24 cellular contexts compared by ENCODE assay signal in the genomic region with DNA sequence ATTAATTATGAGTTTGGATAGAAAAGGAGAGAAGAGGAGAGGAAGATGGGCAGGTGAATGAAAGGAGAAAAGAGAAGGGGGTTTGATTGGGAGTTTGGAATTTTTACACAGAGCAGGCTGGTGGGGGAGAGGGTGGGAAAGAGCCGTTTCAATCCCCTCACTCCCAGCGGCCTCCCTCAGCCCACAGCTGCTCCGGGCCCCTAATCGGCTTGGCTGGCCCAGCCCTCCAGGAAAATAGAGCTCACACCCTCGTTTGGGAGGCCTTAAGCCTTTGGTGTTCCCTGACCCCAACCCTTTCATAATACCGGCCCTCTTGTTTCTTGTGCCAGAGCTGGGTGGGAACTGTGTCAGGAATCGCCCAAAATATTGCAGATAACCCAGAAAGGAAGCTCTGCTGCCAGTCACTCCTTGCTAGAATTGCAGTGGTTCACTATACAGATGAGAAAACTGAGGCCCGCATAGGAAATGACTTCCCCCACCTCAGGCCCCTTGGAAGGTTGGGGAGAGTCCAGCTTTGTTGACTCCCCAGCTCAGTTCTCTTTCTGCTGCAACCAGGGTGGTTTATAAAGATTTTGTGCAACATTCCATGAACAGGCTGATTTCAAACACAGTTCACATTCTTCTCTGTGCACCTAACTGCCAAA. TPM values are rescaled to one million over a fixed set of nuclear protein-coding genes. Genes with fewer than 3 reads are reported as not detected.
DNase-seq lines count a peak whose midpoint lies in the region; ATAC-seq and TF ChIP-seq lines count a peak whose summit lies in the region.
"Had no signal": no experiment of that assay in that cellular context is flagged by ENCODE, and none has a peak within 500 bp of the region (broad histone marks: within the 10 kb centered on the region; RNA-seq: fewer than 3 reads in every experiment).

No MANE protein-coding gene starts in this region.

- intact Hi-C loops in activated CD4-positive, alpha-beta T cell treated with anti-CD3 and anti-CD28 coated beads, Interleukin-2, amount 10 ng/mL, durations not matched to agents 24 days and 14 days (cut with micrococcal nuclease), result no loop called here

- H4K8ac ChIP-seq in neuronal stem cell (ENCODE audit: low read depth, low read length), result no peak overlapping the region

- no peak overlapping the region for H3K18ac ChIP-seq in neuronal stem cell (ENCODE audit: low read length)

- H3K4me3 ChIP-seq in neuronal stem cell (ENCODE audit: low read length in 2 of 2), result no peak overlapping the region
- H3K4me3 ChIP-seq: BLaER1, GM12878 had no signal

- H2AFZ ChIP-seq in neuronal stem cell (ENCODE audit: low read length), result no peak overlapping the region

- H2BK120ac ChIP-seq in neuronal stem cell (ENCODE audit: low read depth, low read length), result no peak overlapping the region

- H3K9ac ChIP-seq in neuronal stem cell (ENCODE audit: low read depth, low read length, poor library complexity), result no peak overlapping the region
- H3K9ac ChIP-seq: BLaER1 had no signal

- H3K4ac ChIP-seq in neuronal stem cell (ENCODE audit: low read length), result no peak overlapping the region

- peak; percentile 53 for DNase-seq in activated CD4-positive, alpha-beta T cell treated with anti-CD3 and anti-CD28 coated beads, Interleukin-2, amount 10 ng/mL, durations not matched to agents 24 days and 14 days
- DNase-seq in activated CD4-positive, alpha-beta T cell treated with anti-CD3 and anti-CD28 coated beads, Interleukin-2, amount 50 U/mL, for 1 hour, result no peak
- DNase-seq in neuronal stem cell (ENCODE audit: low spot score), result no peak
- no peak for DNase-seq in GM19238 (ENCODE audit: insufficient read length, low spot score)
- DNase-seq in activated CD8-positive, alpha-beta memory T cell treated with anti-CD3 and anti-CD28 coated beads, Interleukin-2, amount 50 U/mL, for 48 hours, result no peak
- DNase-seq in left lobe of liver (ENCODE audit: low spot score), result no peak
- DNase-seq: 8988T; Calu3; CD4-positive, alpha-beta memory T cell; DMS 273 treated with DMSO at 0.1 percent for 48 hours; DMS53; DND-41; EL; HFFc6 had no signal

- H2BK15ac ChIP-seq in neuronal stem cell (ENCODE audit: low read length), result no peak overlapping the region

- no peak overlapping the region for H3K27ac Mint-ChIP-seq in activated CD4-positive, alpha-beta T cell treated with anti-CD3 and anti-CD28 coated beads, Interleukin-2, amount 10 ng/mL, durations not matched to agents 24 days and 14 days
- H3K27ac Mint-ChIP-seq in brain, result peak overlapping the region in 1 of 5 experiments; percentile 6
- H3K27ac Mint-ChIP-seq: CD14-positive monocyte, HFFc6 had no signal

- no peak overlapping the region for H3K23ac ChIP-seq in neuronal stem cell (ENCODE audit: low read depth, low read length, poor library complexity)

- peak overlapping the region; percentile 44 for H3K4me2 ChIP-seq in neuronal stem cell (ENCODE audit: insufficient read depth, low read length, poor library complexity, severe bottlenecking)
- H3K4me2 ChIP-seq: BLaER1 had no signal

- H2AK5ac ChIP-seq in neuronal stem cell (ENCODE audit: low read depth, low read length), result no peak overlapping the region

- H2BK12ac ChIP-seq in neuronal stem cell (ENCODE audit: low read length), result no peak overlapping the region

- peaks cover 0 to 88% (median 10%) of the 10 kb centered on the region in 3 experiments for H3K27me3 ChIP-seq in neuronal stem cell (ENCODE audit: control insufficient read depth in 3 of 3, insufficient read depth in 3 of 3, low read depth in 1 of 3, low read length in 3 of 3)

- no peaks in the 10 kb centered on the region for H3K4me1 Mint-ChIP-seq in activated CD4-positive, alpha-beta T cell treated with anti-CD3 and anti-CD28 coated beads, Interleukin-2, amount 10 ng/mL, durations not matched to agents 24 days and 14 days
- H3K4me1 Mint-ChIP-seq in brain, result peaks cover 34% of the 10 kb centered on the region

- H3K27ac ChIP-seq in neuronal stem cell (replicated peaks; ENCODE audit: low read length), result peak overlapping the region; percentile 84
- H3K27ac ChIP-seq: BLaER1, HL-60 had no signal

- H3K9me3 Mint-ChIP-seq in activated CD4-positive, alpha-beta T cell treated with anti-CD3 and anti-CD28 coated beads, Interleukin-2, amount 10 ng/mL, durations not matched to agents 24 days and 14 days, result no peaks in the 10 kb centered on the region
- peaks cover 0 to 8% (median 0%) of the 10 kb centered on the region in 5 experiments for H3K9me3 Mint-ChIP-seq in brain
- H3K9me3 Mint-ChIP-seq: HFFc6 had no signal

- WGBS in neuronal stem cell (ENCODE audit: extremely low coverage in 2 of 2, insufficient read length in 2 of 2, insufficient replicate concordance in 1 of 2), 2 donors, result no CpG with 5 or more reads among the region's 8 CpGs

- H3K4me1 ChIP-seq in neuronal stem cell (ENCODE audit: control insufficient read depth in 2 of 2, insufficient read depth in 1 of 2, low read depth in 1 of 2, low read length in 2 of 2), result peaks cover 0 to 40% of the 10 kb centered on the region in 2 donors

- no peaks in the 10 kb centered on the region for H3K36me3 ChIP-seq in neuronal stem cell (replicated peaks in 1 of 2; ENCODE audit: control insufficient read depth in 2 of 2, insufficient read depth in 2 of 2, low read length in 2 of 2)
- H3K36me3 ChIP-seq: BLaER1 had no signal

- no peak overlapping the region for H3K14ac ChIP-seq in neuronal stem cell (ENCODE audit: low read length)

- no peak overlapping the region for H3K4me3 Mint-ChIP-seq in activated CD4-positive, alpha-beta T cell treated with anti-CD3 and anti-CD28 coated beads, Interleukin-2, amount 10 ng/mL, durations not matched to agents 24 days and 14 days
- H3K4me3 Mint-ChIP-seq in brain, result peak overlapping the region in 3 of 5 experiments; percentile 7 to 57 (median 12)
- H3K4me3 Mint-ChIP-seq: CD14-positive monocyte; CD4-positive, alpha-beta memory T cell; HFFc6 had no signal

- no peak for TF ChIP-seq CTCF in brain (conservative IDR thresholded peaks at IDR 0.05)

- H2BK5ac ChIP-seq in neuronal stem cell (ENCODE audit: low read length), result no peak overlapping the region

- peaks cover 45% of the 10 kb centered on the region for H3K27me3 Mint-ChIP-seq in activated CD4-positive, alpha-beta T cell treated with anti-CD3 and anti-CD28 coated beads, Interleukin-2, amount 10 ng/mL, durations not matched to agents 24 days and 14 days
- peaks cover 35% of the 10 kb centered on the region for H3K27me3 Mint-ChIP-seq in brain

- H4K91ac ChIP-seq in neuronal stem cell (ENCODE audit: low read depth, low read length, poor library complexity), result no peak overlapping the region

- no peak for ATAC-seq in left lobe of liver
- ATAC-seq: GM12878, HCT116 had no signal

- no peaks in the 10 kb centered on the region for H3K79me1 ChIP-seq in neuronal stem cell (ENCODE audit: low read depth, low read length)

- no peaks in the 10 kb centered on the region for H3K9me3 ChIP-seq in neuronal stem cell (replicated peaks in 1 of 2; ENCODE audit: control insufficient read depth in 2 of 2, insufficient read depth in 1 of 2, low read depth in 1 of 2, low read length in 2 of 2)
- H3K9me3 ChIP-seq: BLaER1 had no signal

- no peaks in the 10 kb centered on the region for H3K36me3 Mint-ChIP-seq in activated CD4-positive, alpha-beta T cell treated with anti-CD3 and anti-CD28 coated beads, Interleukin-2, amount 10 ng/mL, durations not matched to agents 24 days and 14 days (ENCODE audit: low read depth)
- H3K36me3 Mint-ChIP-seq in brain, result no peaks in the 10 kb centered on the region
- H3K36me3 Mint-ChIP-seq: CD14-positive monocyte; CD4-positive, alpha-beta memory T cell had no signal

RNA-seq across cellular contexts. Expression of a gene that starts 11.2 kb away (rescaled TPM):
- total RNA-seq in activated CD4-positive, alpha-beta T cell treated with anti-CD3 and anti-CD28 coated beads, Interleukin-2, amount 10 ng/mL, durations not matched to agents 24 days and 14 days, result 12.6 and 12.8 TPM in 2 replicates
- 7.1 TPM for polyA plus RNA-seq in brain (ENCODE audit: insufficient read depth, low read depth, low replicate concordance)
- 3.7 TPM for polyA plus RNA-seq in neuronal stem cell (2013, experiment 1 of 2)
- polyA plus RNA-seq in neuronal stem cell (2013, experiment 2 of 2), result 4.0 TPM
- 64.5 TPM for total RNA-seq in left lobe of liver
- total RNA-seq: CD4-positive, alpha-beta memory T cell had no signal

RNA-seq across cellular contexts. Expression of a gene that starts 18.9 kb away (rescaled TPM):
- total RNA-seq in activated CD4-positive, alpha-beta T cell treated with anti-CD3 and anti-CD28 coated beads, Interleukin-2, amount 10 ng/mL, durations not matched to agents 24 days and 14 days, result 0.09 TPM in 1 of 2 replicates, not detected in the other
- polyA plus RNA-seq in brain (ENCODE audit: insufficient read depth, low read depth, low replicate concordance), result 9.1 TPM
- polyA plus RNA-seq in neuronal stem cell (2013, experiment 1 of 2), result 29.5 TPM
- 28.8 TPM for polyA plus RNA-seq in neuronal stem cell (2013, experiment 2 of 2)
- total RNA-seq in left lobe of liver, result 0.20 TPM
- total RNA-seq: A673; Calu3; CD4-positive, alpha-beta memory T cell; G401; HFFc6; HT1080 had no signal
- polyA plus RNA-seq: AG04450; CD14-positive monocyte; CD4-positive, alpha-beta memory T cell had no signal
